ENCODE assay signal across 19 cellular contexts in the genomic region with DNA sequence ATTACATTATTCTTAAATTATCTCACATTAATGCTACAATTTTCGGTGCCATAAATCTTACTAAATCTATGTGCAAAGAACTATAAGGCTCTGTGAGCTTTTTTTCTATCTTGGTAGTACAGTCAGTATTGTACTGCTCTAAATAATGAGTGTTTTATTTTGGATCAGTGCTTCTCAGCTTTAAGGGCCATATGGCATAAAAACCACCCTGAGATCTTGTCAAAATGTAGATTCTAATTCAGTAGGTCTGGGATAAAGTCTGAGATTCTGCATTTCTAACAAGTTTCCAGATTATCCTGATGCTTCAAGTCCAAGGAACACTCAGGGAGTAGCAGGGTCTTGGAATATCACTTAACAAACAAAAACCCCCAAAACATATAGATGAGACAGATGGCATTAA.
"Had no signal": no experiment of that assay in that cellular context is flagged by ENCODE, and none has a peak within 500 bp of the region (broad histone marks: within the 10 kb centered on the region; RNA-seq: fewer than 3 reads in every experiment).

No MANE protein-coding gene starts in this region.

- H3K36me3 Mint-ChIP-seq: naive thymus-derived CD8-positive, alpha-beta T cell; stimulated activated memory B cell treated with anti-CD40 and anti-IgM and Interleukin-4, amounts not matched to agents 10 μg/mL and 1 μg/mL and 100 μg/mL, for 72 hours had no signal

- H3K4me1 Mint-ChIP-seq: naive thymus-derived CD8-positive, alpha-beta T cell; stimulated activated memory B cell treated with anti-CD40 and anti-IgM and Interleukin-4, amounts not matched to agents 10 μg/mL and 1 μg/mL and 100 μg/mL, for 72 hours had no signal

- DNase-seq: effector memory CD8-positive, alpha-beta T cell; gastrocnemius medialis; heart right ventricle; hypothalamus; islet precursor cell; mucosa of descending colon; naive thymus-derived CD8-positive, alpha-beta T cell; psoas muscle; retina; spleen; stimulated activated CD4-positive, alpha-beta T cell treated with anti-CD3 and anti-CD28 coated beads, Interleukin-15, amount 100 ng/mL, for 24 hours; stimulated activated CD4-positive, alpha-beta T cell treated with anti-CD3 and anti-CD28 coated beads, Interleukin-1b, Interleukin-23, amount 100 ng/mL, for 48 hours; stimulated activated CD4-positive, alpha-beta T cell treated with anti-CD3 and anti-CD28 coated beads, Interleukin-4, amount 100 ng/mL, for 24 hours; testis; upper lobe of right lung had no signal

- ATAC-seq: effector memory CD8-positive, alpha-beta T cell; gastrocnemius medialis; heart right ventricle; left lobe of liver; mucosa of descending colon; naive thymus-derived CD8-positive, alpha-beta T cell; psoas muscle; sciatic nerve; stimulated activated memory B cell treated with anti-CD40 and anti-IgM and Interleukin-4, amounts not matched to agents 10 μg/mL and 1 μg/mL and 100 μg/mL, for 72 hours; upper lobe of right lung had no signal

- H3K27ac Mint-ChIP-seq: effector memory CD8-positive, alpha-beta T cell; naive thymus-derived CD8-positive, alpha-beta T cell; stimulated activated memory B cell treated with anti-CD40 and anti-IgM and Interleukin-4, amounts not matched to agents 10 μg/mL and 1 μg/mL and 100 μg/mL, for 72 hours; stimulated activated naive CD8-positive, alpha-beta T cell treated with anti-CD3 and anti-CD28 coated beads, Interleukin-15, Interleukin-2, amounts not matched to agents 100 ng/mL and 50 ng/mL, for 24 hours had no signal

- H3K27me3 Mint-ChIP-seq: effector memory CD8-positive, alpha-beta T cell; naive thymus-derived CD8-positive, alpha-beta T cell; stimulated activated memory B cell treated with anti-CD40 and anti-IgM and Interleukin-4, amounts not matched to agents 10 μg/mL and 1 μg/mL and 100 μg/mL, for 72 hours; stimulated activated naive CD8-positive, alpha-beta T cell treated with anti-CD3 and anti-CD28 coated beads, Interleukin-15, Interleukin-2, amounts not matched to agents 100 ng/mL and 50 ng/mL, for 24 hours had no signal

- H3K4me3 Mint-ChIP-seq: effector memory CD8-positive, alpha-beta T cell; naive thymus-derived CD8-positive, alpha-beta T cell; stimulated activated memory B cell treated with anti-CD40 and anti-IgM and Interleukin-4, amounts not matched to agents 10 μg/mL and 1 μg/mL and 100 μg/mL, for 72 hours; stimulated activated naive CD8-positive, alpha-beta T cell treated with anti-CD3 and anti-CD28 coated beads, Interleukin-15, Interleukin-2, amounts not matched to agents 100 ng/mL and 50 ng/mL, for 24 hours had no signal
